In the genomic region with DNA sequence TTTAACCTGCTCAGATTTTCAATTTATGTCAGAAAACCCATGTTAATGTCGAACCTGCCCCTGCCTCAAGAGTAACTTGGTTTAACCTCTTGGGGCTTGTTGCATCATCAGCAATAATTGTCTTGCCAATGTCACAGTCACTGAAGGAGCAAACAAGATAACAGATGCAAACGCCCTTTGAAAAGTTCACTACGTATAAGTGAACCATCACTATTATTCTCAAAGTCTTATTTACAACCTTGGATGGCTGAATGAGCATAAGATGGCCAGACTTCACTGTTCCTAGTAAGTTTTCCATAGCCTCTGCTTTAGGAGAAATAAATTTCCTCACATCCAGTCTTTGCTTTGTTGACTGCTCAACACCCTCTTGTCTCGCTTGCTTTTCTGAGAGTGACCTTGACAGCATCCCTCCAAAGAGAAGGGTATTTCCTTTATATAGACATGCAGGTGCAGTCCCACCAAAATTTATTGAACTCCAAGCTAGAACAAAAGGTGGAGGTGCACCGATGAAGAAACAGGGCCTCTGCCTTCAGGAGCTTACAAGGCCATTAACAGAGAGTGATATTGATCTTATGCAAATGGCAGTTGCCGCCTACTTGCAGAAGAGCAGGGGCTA, we compare ENCODE assay signal across 2 cellular contexts.
TF ChIP-seq lines count a peak whose summit lies in the region.

No MANE protein-coding gene starts in this region.

TF ChIP-seq in A549, 52 proteins besides CTCF, POLR2A, EP300 and RAD21 (continued from another document):
- TF ChIP-seq MAFK (IDR thresholded peaks at IDR 0.05; ENCODE audit: partially characterized antibody): peak; percentile 1

TF ChIP-seq in HCT116, 20 proteins besides CTCF, POLR2A, EP300 and RAD21 (continued from another document):
- TF ChIP-seq, protein P1, sequence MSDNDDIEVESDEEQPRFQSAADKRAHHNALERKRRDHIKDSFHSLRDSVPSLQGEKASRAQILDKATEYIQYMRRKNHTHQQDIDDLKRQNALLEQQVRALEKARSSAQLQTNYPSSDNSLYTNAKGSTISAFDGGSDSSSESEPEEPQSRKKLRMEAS (IDR thresholded peaks at IDR 0.05): 0 out of 2 replicates have a peak, but pooled peaks have one; percentile 8
